14 cellular contexts compared by ENCODE assay signal in the genomic region with DNA sequence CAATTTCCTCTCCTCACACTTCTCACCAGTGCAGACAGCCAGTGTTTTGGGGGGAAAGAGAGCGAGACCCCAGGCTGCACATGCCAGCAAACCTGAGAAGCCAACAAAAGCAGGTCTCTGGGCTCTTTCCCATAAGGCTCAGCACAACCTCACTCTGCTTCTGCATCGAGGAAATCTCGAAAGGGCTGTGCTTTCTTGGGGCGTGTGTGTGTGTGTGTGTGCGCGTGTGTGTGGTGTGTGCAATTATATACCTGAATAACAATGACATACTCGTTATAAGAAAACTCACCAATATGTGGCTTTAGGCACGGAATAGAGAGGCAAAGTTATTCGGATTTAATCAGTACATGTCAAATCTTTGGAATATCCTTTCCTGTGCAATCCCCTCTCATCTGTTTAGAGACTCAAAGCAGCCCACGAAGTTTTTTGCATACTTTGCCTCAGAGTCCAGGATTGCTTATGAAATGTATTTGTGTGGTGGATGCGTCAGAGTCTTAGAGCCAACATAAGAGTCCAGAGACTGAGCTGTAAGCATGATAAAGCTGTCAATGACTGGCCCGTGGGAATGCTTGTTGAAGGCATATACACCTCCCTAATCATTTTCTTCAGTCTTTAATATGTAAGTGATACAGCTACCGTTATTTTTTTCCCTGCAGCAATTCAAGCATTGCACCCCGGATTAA. TPM values are rescaled to one million over a fixed set of nuclear protein-coding genes. Genes with fewer than 3 reads are reported as not detected.
DNase-seq lines count a peak whose midpoint lies in the region; ATAC-seq and TF ChIP-seq lines count a peak whose summit lies in the region.
"Had no signal": no experiment of that assay in that cellular context is flagged by ENCODE, and none has a peak within 500 bp of the region (broad histone marks: within the 10 kb centered on the region; RNA-seq: fewer than 3 reads in every experiment).

No MANE protein-coding gene starts in this region.

- H3K36me3 ChIP-seq in left ventricle myocardium inferior = no peaks in the 10 kb centered on the region
- H3K36me3 ChIP-seq: Peyer's patch had no signal

- peaks cover 21% of the 10 kb centered on the region for H3K27me3 ChIP-seq in left ventricle myocardium inferior (ENCODE audit: low read depth)
- H3K27me3 ChIP-seq: Peyer's patch had no signal

- H3K9me3 ChIP-seq in left ventricle myocardium inferior (replicated peaks) = no peaks in the 10 kb centered on the region
- H3K9me3 ChIP-seq: Peyer's patch had no signal

- H3K4me3 ChIP-seq in fibroblast of villous mesenchyme (ENCODE audit: low read depth, low read length) (no peak overlapping the region), left ventricle myocardium inferior (no peak overlapping the region)
- H3K4me3 ChIP-seq: Peyer's patch had no signal

- intact Hi-C loops in left ventricle myocardium inferior (cut with micrococcal nuclease) = no loop called here

- H3K4me1 ChIP-seq in left ventricle myocardium inferior = no peaks in the 10 kb centered on the region
- H3K4me1 ChIP-seq: Peyer's patch had no signal

- no peak overlapping the region for H3K27ac ChIP-seq in left ventricle myocardium inferior (replicated peaks)
- H3K27ac ChIP-seq: Peyer's patch had no signal

- ATAC-seq in HG03135 (IDR thresholded peaks at IDR 0.05; ENCODE audit: unreplicated experiment) = no peak
- ATAC-seq: activated CD8-positive, alpha-beta T cell treated with anti-CD3 and anti-CD28 coated beads for 36 hours; stimulated activated naive CD8-positive, alpha-beta T cell treated with anti-CD3 and anti-CD28 coated beads, Interleukin-15, amount 100 ng/mL, for 72 hours had no signal

- TF ChIP-seq CTCF in fibroblast of villous mesenchyme (IDR thresholded peaks at IDR 0.05; ENCODE audit: insufficient read depth, low read depth, low read length) (no peak), left ventricle myocardium inferior (IDR thresholded peaks at IDR 0.05; ENCODE audit: borderline replicate concordance) (no peak)

- peak; percentile 39 for DNase-seq in EH (ENCODE audit: low read depth)
- peak; percentile 99 for DNase-seq in amniotic epithelial cell (ENCODE audit: low read depth)
- peak; percentile 98 for DNase-seq in fibroblast of villous mesenchyme (ENCODE audit: low read depth)
- DNase-seq in renal cortical epithelial cell (ENCODE audit: low read depth) = peak; percentile 74
- DNase-seq in SHP77 treated with DMSO at 0.1 percent for 48 hours (lab: John Stamatoyannopoulos, UW) = no peak
- no peak for DNase-seq in left ventricle myocardium inferior
- DNase-seq in middle frontal gyrus (ENCODE audit: extremely low spot score, low spot score) = no peak
- DNase-seq: activated CD8-positive, alpha-beta T cell treated with anti-CD3 and anti-CD28 coated beads for 36 hours; activated effector memory CD4-positive, alpha-beta T cell treated with Interleukin-2 at 50 U/mL for 16 hours; foreskin melanocyte; Peyer's patch; stimulated activated naive CD8-positive, alpha-beta T cell treated with anti-CD3 and anti-CD28 coated beads, Interleukin-15, amount 100 ng/mL, for 72 hours; T-helper 9 cell had no signal

RNA-seq across cellular contexts. Expression of a gene that starts 2.2 kb away (rescaled TPM):
- total RNA-seq in fibroblast of villous mesenchyme = under 0.01 TPM in 2 replicates
- total RNA-seq in renal cortical epithelial cell = 172 and 319 TPM in 2 replicates
- total RNA-seq in left ventricle myocardium inferior = 0.30 TPM

Comparison
In these comparisons a context has a peak if more than half of its experiments do, and no peak if none do; other contexts are left out.
1. DNase-seq: peak in EH (single experiment), amniotic epithelial cell (single experiment), fibroblast of villous mesenchyme (single experiment) and renal cortical epithelial cell (single experiment); none in SHP77 treated with DMSO at 0.1 percent for 48 hours (single experiment), left ventricle myocardium inferior (single experiment) and middle frontal gyrus (single experiment).
2. RNA of a gene that starts 2.2 kb away (total RNA-seq): 172 to 319 TPM in renal cortical epithelial cell; 0.30 TPM in left ventricle myocardium inferior (single experiment) and under 0.01 TPM in fibroblast of villous mesenchyme; every median in the first group is over 100 times any median in the second.